Comparison of ENCODE assay signal across 1 cellular context in the genomic region with DNA sequence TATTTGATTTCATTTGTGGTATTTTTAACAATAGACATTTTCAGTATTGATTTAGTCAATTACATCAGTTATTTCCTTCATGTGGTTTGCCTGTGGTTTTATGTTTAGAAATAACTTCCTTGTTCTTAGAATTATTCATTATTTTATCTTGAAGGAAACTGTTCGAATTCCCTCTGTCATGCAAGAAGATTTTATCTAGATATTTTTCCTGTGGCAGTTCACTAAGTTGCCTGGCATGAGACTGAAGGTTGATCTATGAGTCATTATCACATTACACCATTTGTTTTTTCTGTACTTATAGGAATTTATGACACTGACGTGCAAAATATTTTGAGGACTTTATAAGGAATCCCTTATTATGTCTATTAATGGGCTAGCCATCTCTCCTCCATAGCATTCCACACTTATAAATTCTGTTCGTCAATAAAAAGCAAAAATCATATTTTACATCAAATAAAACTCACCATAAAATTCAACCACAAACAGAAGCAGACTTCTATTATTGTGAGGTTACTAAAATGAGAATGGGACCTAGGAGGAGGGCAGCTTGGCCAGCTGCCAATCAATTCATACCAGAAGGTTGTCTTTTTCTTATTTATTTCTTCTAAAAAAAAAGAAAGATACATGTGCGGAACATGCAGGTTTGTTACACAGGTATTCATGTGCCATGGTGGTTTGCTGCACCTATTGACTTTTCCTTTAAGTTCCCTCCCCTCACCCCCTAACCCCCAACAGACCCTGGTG.
TF ChIP-seq lines count a peak whose summit lies in the region.

No MANE protein-coding gene starts in this region.

TF ChIP-seq in IMR-90, 13 proteins besides CTCF, POLR2A, EP300 and RAD21:
- TF ChIP-seq BHLHE40 (IDR thresholded peaks at IDR 0.05; ENCODE audit: low read depth, low read length) (no peak), NFE2L2 (IDR thresholded peaks at IDR 0.05; ENCODE audit: low read depth, low read length) (no peak), RFX5 (IDR thresholded peaks at IDR 0.05; ENCODE audit: low read depth, low read length) (no peak), FOS (IDR thresholded peaks at IDR 0.05; ENCODE audit: low read depth, low read length) (peak; percentile 19; the same call in 1 of the 2 replicates), MAZ (IDR thresholded peaks at IDR 0.05; ENCODE audit: borderline replicate concordance, low read depth, low read length) (no peak)
